Comparison of ENCODE assay signal across 8 cellular contexts in the genomic region with DNA sequence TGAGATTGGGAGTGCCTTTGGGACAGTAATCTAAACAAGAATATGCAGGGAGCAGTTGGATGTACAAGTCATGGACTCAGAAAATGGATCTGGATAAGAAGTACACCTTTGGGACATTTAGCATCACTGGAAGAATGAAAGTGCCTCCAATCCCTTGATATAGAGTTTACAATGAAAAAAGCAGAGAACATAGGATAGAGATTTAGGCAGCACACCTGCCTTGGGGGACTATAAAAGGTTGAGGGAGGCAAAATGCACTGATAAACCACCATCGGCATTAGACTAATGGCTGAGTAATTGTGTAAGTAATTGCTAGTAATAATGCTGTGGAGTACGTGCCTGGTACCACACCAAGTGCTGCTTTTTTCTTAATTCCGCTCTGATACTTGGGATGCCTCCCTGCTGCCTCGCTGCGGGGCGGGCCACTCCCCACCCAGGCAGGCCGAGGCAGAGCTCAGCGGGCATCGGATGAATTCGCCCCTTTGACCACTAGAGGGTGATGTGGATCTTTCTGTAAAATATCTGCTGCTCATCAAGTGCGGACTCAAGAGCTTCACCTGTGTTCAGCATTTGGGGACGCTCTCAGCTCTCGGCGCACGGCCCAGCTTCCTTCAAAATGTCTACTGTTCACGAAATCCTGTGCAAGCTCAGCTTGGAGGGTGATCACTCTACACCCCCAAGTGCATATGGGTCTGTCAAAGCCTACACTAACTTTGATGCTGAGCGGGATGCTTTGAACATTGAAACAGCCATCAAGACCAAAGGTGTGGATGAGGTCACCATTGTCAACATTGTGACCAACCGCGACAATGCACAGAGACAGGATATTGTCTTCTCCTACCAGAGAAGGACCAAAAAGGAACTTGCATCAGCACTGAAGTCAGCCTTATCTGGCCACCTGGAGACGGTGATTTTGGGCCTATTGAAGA.
DNase-seq lines count a peak whose midpoint lies in the region; ATAC-seq, FAIRE-seq and TF ChIP-seq lines count a peak whose summit lies in the region.

No MANE protein-coding gene starts in this region.

- intact Hi-C loops in activated CD4-positive, alpha-beta T cell treated with anti-CD3 and anti-CD28 coated beads for 36 hours (cut with DNase I, micrococcal nuclease) = loop anchor here (1.0 kb wide), 4 partner anchors 53 to 450 kb away; no protein-coding TSS in a partner anchor
- intact Hi-C loops in HepG2 (cut with micrococcal nuclease; ENCODE audit: unreplicated experiment) = loop anchor here (1.0 kb wide), 1 partner anchor 98 kb away; no protein-coding TSS in a partner anchor

- H3K79me2 ChIP-seq in HepG2 (ENCODE audit: insufficient read depth, low read length) = no peaks in the 10 kb centered on the region

- CTCF ChIA-PET in activated CD4-positive, alpha-beta T cell treated with anti-CD3 and anti-CD28 coated beads for 36 hours (lab: Charles Lee) = interaction anchor here (0.5 to 16.1 kb wide), 42 partner anchors 8 to 385 kb away, joined by 3 to 495 read pairs (median 4); a partner anchor contains a TSS
- CTCF ChIA-PET in HepG2 (lab: Yijun Ruan, JAX; ENCODE audit: low intra/inter-chr PET ratio, low total read pairs) = interaction anchor here (8.5 kb wide), 1 partner anchor 97 kb away, joined by 163 read pairs; no protein-coding TSS in a partner anchor

- H3K4me2 ChIP-seq in HepG2 (ENCODE audit: low read depth, low read length) = peak overlapping the region; percentile 39; the same call in 1 of the 2 replicates

- WGBS in HepG2 (ENCODE audit: low lambda C conversion rate) = 15% methylated on average over 8 of the region's 20 CpGs

- no peaks in the 10 kb centered on the region for H3K36me3 ChIP-seq in HepG2 (replicated peaks in 1 of 2; ENCODE audit: control insufficient read depth in 1 of 2, insufficient read depth in 2 of 2, low read length in 2 of 2)

- H3K9me3 Mint-ChIP-seq in activated CD4-positive, alpha-beta T cell treated with anti-CD3 and anti-CD28 coated beads for 36 hours (ENCODE audit: low read depth) = no peaks in the 10 kb centered on the region

- H3K4me3 ChIP-seq in choroid plexus epithelial cell (ENCODE audit: low read depth, low read length) = no peak overlapping the region
- H3K4me3 ChIP-seq in HepG2 (replicated peaks in 1 of 3; ENCODE audit: insufficient read depth in 1 of 3, low read depth in 2 of 3, low read length in 3 of 3) = no peak overlapping the region

- ATAC-seq in HG03097 (IDR thresholded peaks at IDR 0.05; ENCODE audit: low FRiP score, unreplicated experiment) (peak; percentile 57), HepG2 (peak; percentile 98), HG02840 (IDR thresholded peaks at IDR 0.05; ENCODE audit: low FRiP score, unreplicated experiment) (no peak)
- peak; percentile 94 for ATAC-seq in activated CD4-positive, alpha-beta T cell treated with anti-CD3 and anti-CD28 coated beads for 36 hours

- TF ChIP-seq RAD21 in HepG2 (CRISPR knock-in tag; IDR thresholded peaks at IDR 0.05) = peak; percentile 76

- H3K36me3 Mint-ChIP-seq in activated CD4-positive, alpha-beta T cell treated with anti-CD3 and anti-CD28 coated beads for 36 hours (ENCODE audit: low read depth) = no peaks in the 10 kb centered on the region

- TF ChIP-seq EP300 in HepG2 (IDR thresholded peaks at IDR 0.05; ENCODE audit: low read depth in 2 of 2, low read length in 2 of 2) (no peak), HepG2 (CRISPR knock-in tag; IDR thresholded peaks at IDR 0.05; ENCODE audit: borderline replicate concordance) (no peak)

- no peak overlapping the region for H3K27ac Mint-ChIP-seq in activated CD4-positive, alpha-beta T cell treated with anti-CD3 and anti-CD28 coated beads for 36 hours

- TF ChIP-seq CTCF in GM12873 (IDR thresholded peaks at IDR 0.05; ENCODE audit: insufficient read depth, low read depth, low read length, missing control alignments) (peak; percentile 85), choroid plexus epithelial cell (conservative IDR thresholded peaks at IDR 0.05; ENCODE audit: low read depth, low read length) (peak; percentile 84), HepG2 (CRISPR knock-in tag; IDR thresholded peaks at IDR 0.05) (peak; percentile 94)

- no peak overlapping the region for H3K27ac ChIP-seq in HepG2 (ENCODE audit: extremely low read length, insufficient read depth, low read length)

- DNase-seq in NCI-H226 (peak; percentile 41), choroid plexus epithelial cell (ENCODE audit: low read depth) (peak; percentile 79), HepG2 (ENCODE audit: low spot score) (peak; percentile 63)
- DNase-seq in activated CD4-positive, alpha-beta T cell treated with anti-CD3 and anti-CD28 coated beads for 36 hours = peak; percentile 79
- DNase-seq in stimulated activated CD4-positive, alpha-beta T cell treated with anti-CD3 and anti-CD28 coated beads, TNF-alpha, amount 100 ng/mL, for 24 hours (ENCODE audit: low read depth in 3 of 3) = peak; percentile 43 to 58 (median 51)

- H3K4me3 Mint-ChIP-seq in activated CD4-positive, alpha-beta T cell treated with anti-CD3 and anti-CD28 coated beads for 36 hours = no peak overlapping the region

- POLR2A ChIA-PET in activated CD4-positive, alpha-beta T cell treated with anti-CD3 and anti-CD28 coated beads for 36 hours (lab: Charles Lee) = interaction anchor here (0.6 kb wide), 1 partner anchor 189 kb away, joined by 8 read pairs; no protein-coding TSS in a partner anchor
- POLR2A ChIA-PET in HepG2 (lab: Yijun Ruan, JAX) = no interaction called here

- H4K20me1 ChIP-seq in HepG2 (ENCODE audit: insufficient read depth, low read length) = no peaks in the 10 kb centered on the region

- in situ Hi-C loops in HepG2 (cut with HindIII; ENCODE audit: extremely low pct_ligation_motif_present, low pct_unique_long_range_greater_than_20kb) = loop anchor here (10.0 kb wide), 1 partner anchor 101 kb away; no protein-coding TSS in a partner anchor

- H3K9ac ChIP-seq in HepG2 (ENCODE audit: insufficient read depth, low read depth, low read length) = no peak overlapping the region

- H3K27me3 Mint-ChIP-seq in activated CD4-positive, alpha-beta T cell treated with anti-CD3 and anti-CD28 coated beads for 36 hours = peaks cover 21% of the 10 kb centered on the region

- no peaks in the 10 kb centered on the region for H3K4me1 ChIP-seq in HepG2 (ENCODE audit: insufficient read depth, low read length)

- H2AFZ ChIP-seq in HepG2 (ENCODE audit: low read length) = no peak overlapping the region

- no peak for TF ChIP-seq POLR2A in HepG2 (IDR thresholded peaks at IDR 0.05; ENCODE audit: insufficient read depth in 1 of 2, low read depth in 2 of 2, low read length in 2 of 2)

- H3K27me3 ChIP-seq in HepG2 (ENCODE audit: control insufficient read depth in 1 of 2, insufficient read depth in 2 of 2, low read length in 2 of 2) = 0 out of 5 replicates have a peak, but pooled peaks cover 0 to 1% of the 10 kb centered on the region in 2 experiments

- no peaks in the 10 kb centered on the region for H3K9me3 ChIP-seq in HepG2 (ENCODE audit: low read length)

- peaks cover 6% of the 10 kb centered on the region for H3K4me1 Mint-ChIP-seq in activated CD4-positive, alpha-beta T cell treated with anti-CD3 and anti-CD28 coated beads for 36 hours

- FAIRE-seq in HepG2 (lab: Jason Lieb, UNC) = peak; percentile 87

- BruUV-seq in HepG2 (replicated peaks; lab: Mats Ljungman, UMichigan) = no TSS peak

TF ChIP-seq in HepG2, 621 proteins besides CTCF, POLR2A, EP300 and RAD21 (continues in another document):
- 0 out of 2 replicates have a peak, but pooled peaks have one; percentile 47 for TF ChIP-seq TP53 (CRISPR knock-in tag; conservative IDR thresholded peaks at IDR 0.05)
- TF ChIP-seq SOX6 (IDR thresholded peaks at IDR 0.05) = no peak
- peak; percentile 73 for TF ChIP-seq SOX6 (CRISPR knock-in tag; IDR thresholded peaks at IDR 0.05)
- TF ChIP-seq SOX5 (CRISPR knock-in tag; IDR thresholded peaks at IDR 0.05; ENCODE audit: borderline replicate concordance) = peak; percentile 75
- TF ChIP-seq, protein P1, sequence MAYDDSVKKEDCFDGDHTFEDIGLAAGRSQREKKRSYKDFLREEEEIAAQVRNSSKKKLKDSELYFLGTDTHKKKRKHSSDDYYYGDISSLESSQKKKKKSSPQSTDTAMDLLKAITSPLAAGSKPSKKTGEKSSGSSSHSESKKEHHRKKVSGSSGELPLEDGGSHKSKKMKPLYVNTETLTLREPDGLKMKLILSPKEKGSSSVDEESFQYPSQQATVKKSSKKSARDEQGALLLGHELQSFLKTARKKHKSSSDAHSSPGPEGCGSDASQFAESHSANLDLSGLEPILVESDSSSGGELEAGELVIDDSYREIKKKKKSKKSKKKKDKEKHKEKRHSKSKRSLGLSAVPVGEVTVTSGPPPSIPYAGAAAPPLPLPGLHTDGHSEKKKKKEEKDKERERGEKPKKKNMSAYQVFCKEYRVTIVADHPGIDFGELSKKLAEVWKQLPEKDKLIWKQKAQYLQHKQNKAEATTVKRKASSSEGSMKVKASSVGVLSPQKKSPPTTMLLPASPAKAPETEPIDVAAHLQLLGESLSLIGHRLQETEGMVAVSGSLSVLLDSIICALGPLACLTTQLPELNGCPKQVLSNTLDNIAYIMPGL (CRISPR knock-in tag; IDR thresholded peaks at IDR 0.05; ENCODE audit: borderline replicate concordance in 1 of 2, low read depth in 1 of 2) = 0 out of 4 replicates have a peak, but pooled peaks have one; percentile 24 to 40
- no peak for TF ChIP-seq KAT8 (CRISPR knock-in tag; IDR thresholded peaks at IDR 0.05)
- TF ChIP-seq ZNF749 (CRISPR knock-in tag; IDR thresholded peaks at IDR 0.05; ENCODE audit: borderline replicate concordance) = no peak
- 0 out of 2 replicates have a peak, but pooled peaks have one; percentile 45 for TF ChIP-seq SMC3 (IDR thresholded peaks at IDR 0.05; ENCODE audit: low read length)
- TF ChIP-seq STAG1 (CRISPR knock-in tag; IDR thresholded peaks at IDR 0.05) = peak; percentile 93
- TF ChIP-seq SALL1 (CRISPR knock-in tag; IDR thresholded peaks at IDR 0.05) = peak; percentile 17; the same call in 1 of the 2 replicates
- TF ChIP-seq TBX3 (IDR thresholded peaks at IDR 0.05; ENCODE audit: borderline replicate concordance) = peak; percentile 51; the same call in 1 of the 2 replicates
- TF ChIP-seq KDM2A (CRISPR knock-in tag; IDR thresholded peaks at IDR 0.05; ENCODE audit: borderline replicate concordance, low read depth) = peak; percentile 47; the same call in 1 of the 2 replicates
- TF ChIP-seq XRCC5 (optimal IDR thresholded peaks at IDR 0.05; ENCODE audit: low read length) = peak; percentile 30
